In genomic region chr4:114132830-114133229, GRCh38 we compare ENCODE assay signal across 10 cellular contexts.
DNase-seq lines count a peak whose midpoint lies in the region; ATAC-seq and TF ChIP-seq lines count a peak whose summit lies in the region.
"Had no signal": no experiment of that assay in that cellular context is flagged by ENCODE, and none has a peak within 500 bp of the region (broad histone marks: within the 10 kb centered on the region; RNA-seq: fewer than 3 reads in every experiment).

No MANE protein-coding gene starts in this region.

- H3K4me3 ChIP-seq in astrocyte of the spinal cord (ENCODE audit: low read depth, low read length): no peak overlapping the region
- H3K4me3 ChIP-seq: vagina had no signal

- no peak overlapping the region for H3K27ac Mint-ChIP-seq in activated naive CD8-positive, alpha-beta T cell treated with anti-CD3 and anti-CD28 coated beads, Interleukin-2, amount 50 U/mL, for 24 hours
- H3K27ac Mint-ChIP-seq in activated naive CD8-positive, alpha-beta T cell treated with anti-CD3 and anti-CD28 coated beads for 36 hours: no peak overlapping the region
- no peak overlapping the region for H3K27ac Mint-ChIP-seq in stimulated activated naive B cell treated with anti-CD40 and anti-IgM and Interleukin-4, amounts not matched to agents 10 μg/mL and 1 μg/mL and 100 μg/mL, for 72 hours
- H3K27ac Mint-ChIP-seq: effector memory CD8-positive, alpha-beta T cell had no signal

- no peaks in the 10 kb centered on the region for H3K9me3 Mint-ChIP-seq in activated naive CD8-positive, alpha-beta T cell treated with anti-CD3 and anti-CD28 coated beads, Interleukin-2, amount 50 U/mL, for 24 hours
- H3K9me3 Mint-ChIP-seq in activated naive CD8-positive, alpha-beta T cell treated with anti-CD3 and anti-CD28 coated beads for 36 hours: no peaks in the 10 kb centered on the region
- H3K9me3 Mint-ChIP-seq in stimulated activated naive B cell treated with anti-CD40 and anti-IgM and Interleukin-4, amounts not matched to agents 10 μg/mL and 1 μg/mL and 100 μg/mL, for 72 hours: no peaks in the 10 kb centered on the region

- no peaks in the 10 kb centered on the region for H3K36me3 Mint-ChIP-seq in activated naive CD8-positive, alpha-beta T cell treated with anti-CD3 and anti-CD28 coated beads, Interleukin-2, amount 50 U/mL, for 24 hours (ENCODE audit: low read depth)
- no peaks in the 10 kb centered on the region for H3K36me3 Mint-ChIP-seq in activated naive CD8-positive, alpha-beta T cell treated with anti-CD3 and anti-CD28 coated beads for 36 hours
- no peaks in the 10 kb centered on the region for H3K36me3 Mint-ChIP-seq in stimulated activated naive B cell treated with anti-CD40 and anti-IgM and Interleukin-4, amounts not matched to agents 10 μg/mL and 1 μg/mL and 100 μg/mL, for 72 hours

- H3K4me3 Mint-ChIP-seq in activated naive CD8-positive, alpha-beta T cell treated with anti-CD3 and anti-CD28 coated beads, Interleukin-2, amount 50 U/mL, for 24 hours: no peak overlapping the region
- H3K4me3 Mint-ChIP-seq in activated naive CD8-positive, alpha-beta T cell treated with anti-CD3 and anti-CD28 coated beads for 36 hours: no peak overlapping the region
- H3K4me3 Mint-ChIP-seq in stimulated activated naive B cell treated with anti-CD40 and anti-IgM and Interleukin-4, amounts not matched to agents 10 μg/mL and 1 μg/mL and 100 μg/mL, for 72 hours: no peak overlapping the region
- H3K4me3 Mint-ChIP-seq: effector memory CD8-positive, alpha-beta T cell had no signal

- H3K27me3 Mint-ChIP-seq in activated naive CD8-positive, alpha-beta T cell treated with anti-CD3 and anti-CD28 coated beads, Interleukin-2, amount 50 U/mL, for 24 hours: no peaks in the 10 kb centered on the region
- no peaks in the 10 kb centered on the region for H3K27me3 Mint-ChIP-seq in activated naive CD8-positive, alpha-beta T cell treated with anti-CD3 and anti-CD28 coated beads for 36 hours
- H3K27me3 Mint-ChIP-seq in stimulated activated naive B cell treated with anti-CD40 and anti-IgM and Interleukin-4, amounts not matched to agents 10 μg/mL and 1 μg/mL and 100 μg/mL, for 72 hours: peaks cover 0 to 6% of the 10 kb centered on the region in 2 donors

- ATAC-seq in activated naive CD8-positive, alpha-beta T cell treated with anti-CD3 and anti-CD28 coated beads, Interleukin-2, amount 50 U/mL, for 24 hours: peak; percentile 49
- peak; percentile 94 for ATAC-seq in HG03135 (IDR thresholded peaks at IDR 0.05; ENCODE audit: unreplicated experiment)
- ATAC-seq in stimulated activated naive B cell treated with anti-CD40 and anti-IgM and Interleukin-4, amounts not matched to agents 10 μg/mL and 1 μg/mL and 100 μg/mL, for 72 hours (replicated peaks): peak; percentile 60 to 67
- ATAC-seq in HG03521 (IDR thresholded peaks at IDR 0.05; ENCODE audit: unreplicated experiment): no peak
- ATAC-seq: effector memory CD8-positive, alpha-beta T cell had no signal

- no peaks in the 10 kb centered on the region for H3K4me1 Mint-ChIP-seq in activated naive CD8-positive, alpha-beta T cell treated with anti-CD3 and anti-CD28 coated beads, Interleukin-2, amount 50 U/mL, for 24 hours
- no peaks in the 10 kb centered on the region for H3K4me1 Mint-ChIP-seq in activated naive CD8-positive, alpha-beta T cell treated with anti-CD3 and anti-CD28 coated beads for 36 hours
- H3K4me1 Mint-ChIP-seq in stimulated activated naive B cell treated with anti-CD40 and anti-IgM and Interleukin-4, amounts not matched to agents 10 μg/mL and 1 μg/mL and 100 μg/mL, for 72 hours: no peaks in the 10 kb centered on the region

- no peak for DNase-seq in activated naive CD8-positive, alpha-beta T cell treated with anti-CD3 and anti-CD28 coated beads, Interleukin-2, amount 50 U/mL, for 24 hours
- DNase-seq in activated naive CD8-positive, alpha-beta T cell treated with anti-CD3 and anti-CD28 coated beads for 36 hours: no peak
- DNase-seq in astrocyte of the spinal cord (ENCODE audit: low read depth, low spot score): no peak
- DNase-seq in stimulated activated naive B cell treated with anti-CD40 and anti-IgM and Interleukin-4, amounts not matched to agents 10 μg/mL and 1 μg/mL and 100 μg/mL, for 72 hours: no peak
- DNase-seq in NCI-H446 (lab: John Stamatoyannopoulos, UW): no peak
- no peak for DNase-seq in NCI-H345 treated with DMSO at 0.1 percent for 48 hours (lab: John Stamatoyannopoulos, UW; ENCODE audit: unreplicated experiment)
- DNase-seq: effector memory CD8-positive, alpha-beta T cell had no signal

- in situ Hi-C loops in astrocyte of the spinal cord (cut with HindIII; ENCODE audit: low sequenced_read_pairs): no loop called here

- peak; percentile 28 for TF ChIP-seq CTCF in astrocyte of the spinal cord (IDR thresholded peaks at IDR 0.05; ENCODE audit: low read depth, low read length)
